1 cellular context compared by ENCODE assay signal in the genomic region with DNA sequence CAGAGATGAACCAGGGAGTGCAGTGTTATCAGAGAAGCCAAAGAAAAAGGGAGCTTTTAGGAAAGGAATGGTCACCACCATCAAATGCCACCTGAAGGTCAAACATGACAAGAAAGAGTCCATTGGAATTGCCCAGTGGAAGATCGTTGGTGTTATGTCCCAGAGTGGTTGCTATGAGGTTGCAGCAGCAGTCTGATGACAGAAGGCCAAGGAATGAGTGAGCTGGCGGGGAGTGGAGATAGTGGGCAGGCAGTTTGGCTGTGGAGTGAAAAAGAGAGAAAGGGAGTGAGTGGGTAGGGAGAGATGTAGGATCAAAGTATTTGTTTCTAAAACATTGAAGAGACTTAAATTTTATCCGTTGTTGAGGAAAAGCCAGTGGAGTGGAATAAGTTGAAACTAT.
TF ChIP-seq lines count a peak whose summit lies in the region.

No MANE protein-coding gene starts in this region.

TF ChIP-seq in WTC11, 78 proteins besides CTCF, POLR2A, EP300 and RAD21 (continued from another document):
- TF ChIP-seq, protein P1, sequence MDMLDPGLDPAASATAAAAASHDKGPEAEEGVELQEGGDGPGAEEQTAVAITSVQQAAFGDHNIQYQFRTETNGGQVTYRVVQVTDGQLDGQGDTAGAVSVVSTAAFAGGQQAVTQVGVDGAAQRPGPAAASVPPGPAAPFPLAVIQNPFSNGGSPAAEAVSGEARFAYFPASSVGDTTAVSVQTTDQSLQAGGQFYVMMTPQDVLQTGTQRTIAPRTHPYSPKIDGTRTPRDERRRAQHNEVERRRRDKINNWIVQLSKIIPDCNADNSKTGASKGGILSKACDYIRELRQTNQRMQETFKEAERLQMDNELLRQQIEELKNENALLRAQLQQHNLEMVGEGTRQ (CRISPR knock-in tag; IDR thresholded peaks at IDR 0.05), result no peak
- TF ChIP-seq ZNF219 (CRISPR knock-in tag; IDR thresholded peaks at IDR 0.05; ENCODE audit: borderline replicate concordance), result no peak
- TF ChIP-seq, protein P2, sequence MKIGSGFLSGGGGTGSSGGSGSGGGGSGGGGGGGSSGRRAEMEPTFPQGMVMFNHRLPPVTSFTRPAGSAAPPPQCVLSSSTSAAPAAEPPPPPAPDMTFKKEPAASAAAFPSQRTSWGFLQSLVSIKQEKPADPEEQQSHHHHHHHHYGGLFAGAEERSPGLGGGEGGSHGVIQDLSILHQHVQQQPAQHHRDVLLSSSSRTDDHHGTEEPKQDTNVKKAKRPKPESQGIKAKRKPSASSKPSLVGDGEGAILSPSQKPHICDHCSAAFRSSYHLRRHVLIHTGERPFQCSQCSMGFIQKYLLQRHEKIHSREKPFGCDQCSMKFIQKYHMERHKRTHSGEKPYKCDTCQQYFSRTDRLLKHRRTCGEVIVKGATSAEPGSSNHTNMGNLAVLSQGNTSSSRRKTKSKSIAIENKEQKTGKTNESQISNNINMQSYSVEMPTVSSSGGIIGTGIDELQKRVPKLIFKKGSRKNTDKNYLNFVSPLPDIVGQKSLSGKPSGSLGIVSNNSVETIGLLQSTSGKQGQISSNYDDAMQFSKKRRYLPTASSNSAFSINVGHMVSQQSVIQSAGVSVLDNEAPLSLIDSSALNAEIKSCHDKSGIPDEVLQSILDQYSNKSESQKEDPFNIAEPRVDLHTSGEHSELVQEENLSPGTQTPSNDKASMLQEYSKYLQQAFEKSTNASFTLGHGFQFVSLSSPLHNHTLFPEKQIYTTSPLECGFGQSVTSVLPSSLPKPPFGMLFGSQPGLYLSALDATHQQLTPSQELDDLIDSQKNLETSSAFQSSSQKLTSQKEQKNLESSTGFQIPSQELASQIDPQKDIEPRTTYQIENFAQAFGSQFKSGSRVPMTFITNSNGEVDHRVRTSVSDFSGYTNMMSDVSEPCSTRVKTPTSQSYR (CRISPR knock-in tag; IDR thresholded peaks at IDR 0.05), result no peak
- TF ChIP-seq, protein P3, sequence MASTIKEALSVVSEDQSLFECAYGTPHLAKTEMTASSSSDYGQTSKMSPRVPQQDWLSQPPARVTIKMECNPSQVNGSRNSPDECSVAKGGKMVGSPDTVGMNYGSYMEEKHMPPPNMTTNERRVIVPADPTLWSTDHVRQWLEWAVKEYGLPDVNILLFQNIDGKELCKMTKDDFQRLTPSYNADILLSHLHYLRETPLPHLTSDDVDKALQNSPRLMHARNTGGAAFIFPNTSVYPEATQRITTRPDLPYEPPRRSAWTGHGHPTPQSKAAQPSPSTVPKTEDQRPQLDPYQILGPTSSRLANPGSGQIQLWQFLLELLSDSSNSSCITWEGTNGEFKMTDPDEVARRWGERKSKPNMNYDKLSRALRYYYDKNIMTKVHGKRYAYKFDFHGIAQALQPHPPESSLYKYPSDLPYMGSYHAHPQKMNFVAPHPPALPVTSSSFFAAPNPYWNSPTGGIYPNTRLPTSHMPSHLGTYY (CRISPR knock-in tag; IDR thresholded peaks at IDR 0.05), result no peak
